13 cellular contexts compared by ENCODE assay signal in genomic region chr7:155166108-155166507, GRCh38.
A peak's percentile ranks its signal among the peaks of the same experiment; 100 is the strongest.
DNase-seq lines count a peak whose midpoint lies in the region; ATAC-seq and TF ChIP-seq lines count a peak whose summit lies in the region.
"Had no signal": no experiment of that assay in that cellular context is flagged by ENCODE, and none has a peak within 500 bp of the region (broad histone marks: within the 10 kb centered on the region; RNA-seq: fewer than 3 reads in every experiment).

No MANE protein-coding gene starts in this region.

- no peaks in the 10 kb centered on the region for H3K36me3 ChIP-seq in PC-9 (ENCODE audit: low read depth)
- H3K36me3 ChIP-seq in stomach smooth muscle (ENCODE audit: control insufficient read depth in 2 of 2, insufficient read depth in 2 of 2, low read length in 2 of 2): no peaks in the 10 kb centered on the region
- H3K36me3 ChIP-seq: cardiac muscle cell had no signal

- POLR2A ChIA-PET in activated CD4-positive, alpha-beta memory T cell treated with anti-CD3 and anti-CD28 coated beads, Interleukin-2, amount 10 ng/mL, durations not matched to agents 7 days and 5 days (lab: Charles Lee): no interaction called here
- POLR2A ChIA-PET in activated CD4-positive, alpha-beta memory T cell treated with anti-CD3 and anti-CD28 coated beads for 36 hours (lab: Charles Lee): no interaction called here
- POLR2A ChIA-PET in PC-9 (lab: Charles Lee; ENCODE audit: unreplicated experiment): no interaction called here

- H3K9me3 ChIP-seq in PC-9 (ENCODE audit: insufficient read depth, low read depth) (no peaks in the 10 kb centered on the region), stomach smooth muscle (ENCODE audit: control insufficient read depth in 2 of 2, low read length in 2 of 2) (no peaks in the 10 kb centered on the region)

- TF ChIP-seq CTCF in PC-9 (conservative IDR thresholded peaks at IDR 0.05) (no peak), natural killer cell (IDR thresholded peaks at IDR 0.05) (no peak)

- H3K9me3 Mint-ChIP-seq in activated CD4-positive, alpha-beta memory T cell treated with anti-CD3 and anti-CD28 coated beads, Interleukin-2, amount 10 ng/mL, durations not matched to agents 7 days and 5 days: no peaks in the 10 kb centered on the region
- H3K9me3 Mint-ChIP-seq in activated CD4-positive, alpha-beta memory T cell treated with anti-CD3 and anti-CD28 coated beads for 36 hours: no peaks in the 10 kb centered on the region
- no peaks in the 10 kb centered on the region for H3K9me3 Mint-ChIP-seq in natural killer cell
- H3K9me3 Mint-ChIP-seq: naive thymus-derived CD4-positive, alpha-beta T cell; stimulated activated naive CD8-positive, alpha-beta T cell treated with anti-CD3 and anti-CD28 coated beads, Interleukin-15, Interleukin-2, amounts not matched to agents 100 ng/mL and 50 ng/mL, for 24 hours had no signal

- peak overlapping the region; percentile 36 to 38 for H3K9ac ChIP-seq in stomach smooth muscle (ENCODE audit: low read length in 2 of 2)

- no peak overlapping the region for H2AFZ ChIP-seq in PC-9

- H3K4me1 ChIP-seq in PC-9 (replicated peaks; ENCODE audit: insufficient read depth) (no peaks in the 10 kb centered on the region), stomach smooth muscle (ENCODE audit: control insufficient read depth, insufficient read depth, low read length) (peaks cover 11% of the 10 kb centered on the region)

- H3K4me3 Mint-ChIP-seq in activated CD4-positive, alpha-beta memory T cell treated with anti-CD3 and anti-CD28 coated beads, Interleukin-2, amount 10 ng/mL, durations not matched to agents 7 days and 5 days: no peak overlapping the region
- no peak overlapping the region for H3K4me3 Mint-ChIP-seq in activated CD4-positive, alpha-beta memory T cell treated with anti-CD3 and anti-CD28 coated beads for 36 hours
- no peak overlapping the region for H3K4me3 Mint-ChIP-seq in natural killer cell
- H3K4me3 Mint-ChIP-seq: naive thymus-derived CD4-positive, alpha-beta T cell; stimulated activated naive CD8-positive, alpha-beta T cell treated with anti-CD3 and anti-CD28 coated beads, Interleukin-15, Interleukin-2, amounts not matched to agents 100 ng/mL and 50 ng/mL, for 24 hours had no signal

- H3K27me3 ChIP-seq in PC-9 (ENCODE audit: insufficient read depth, low read depth) (peaks cover 94% of the 10 kb centered on the region), stomach smooth muscle (ENCODE audit: control insufficient read depth in 1 of 2, insufficient read depth in 2 of 2, low read length in 2 of 2) (peaks cover 4 to 8% of the 10 kb centered on the region in 2 donors)
- H3K27me3 ChIP-seq: cardiac muscle cell had no signal

- no peaks in the 10 kb centered on the region; the same call in 1 of the 2 replicates for H3K9me2 ChIP-seq in PC-9 (ENCODE audit: insufficient read depth)

- DNase-seq in activated CD4-positive, alpha-beta memory T cell treated with anti-CD3 and anti-CD28 coated beads, Interleukin-2, amount 10 ng/mL, durations not matched to agents 7 days and 5 days: peak; percentile 11
- no peak for DNase-seq in activated CD4-positive, alpha-beta memory T cell treated with anti-CD3 and anti-CD28 coated beads for 36 hours
- DNase-seq in PC-9: no peak
- peak; percentile 4 for DNase-seq in fibroblast of peridontal ligament (ENCODE audit: extremely low read depth)
- DNase-seq in retina: no peak
- no peak for DNase-seq in NCI-H774 (lab: John Stamatoyannopoulos, UW)
- DNase-seq in natural killer cell: no peak
- DNase-seq: naive thymus-derived CD4-positive, alpha-beta T cell; NCI-H1436 treated with DMSO at 0.1 percent for 48 hours had no signal

- no peaks in the 10 kb centered on the region for H3K36me3 Mint-ChIP-seq in activated CD4-positive, alpha-beta memory T cell treated with anti-CD3 and anti-CD28 coated beads, Interleukin-2, amount 10 ng/mL, durations not matched to agents 7 days and 5 days (ENCODE audit: low read depth)
- H3K36me3 Mint-ChIP-seq in activated CD4-positive, alpha-beta memory T cell treated with anti-CD3 and anti-CD28 coated beads for 36 hours: no peaks in the 10 kb centered on the region
- no peaks in the 10 kb centered on the region for H3K36me3 Mint-ChIP-seq in natural killer cell
- H3K36me3 Mint-ChIP-seq: naive thymus-derived CD4-positive, alpha-beta T cell had no signal

- H3K27ac Mint-ChIP-seq in activated CD4-positive, alpha-beta memory T cell treated with anti-CD3 and anti-CD28 coated beads, Interleukin-2, amount 10 ng/mL, durations not matched to agents 7 days and 5 days: no peak overlapping the region
- H3K27ac Mint-ChIP-seq in activated CD4-positive, alpha-beta memory T cell treated with anti-CD3 and anti-CD28 coated beads for 36 hours: no peak overlapping the region
- H3K27ac Mint-ChIP-seq in natural killer cell: no peak overlapping the region
- H3K27ac Mint-ChIP-seq: naive thymus-derived CD4-positive, alpha-beta T cell; stimulated activated naive CD8-positive, alpha-beta T cell treated with anti-CD3 and anti-CD28 coated beads, Interleukin-15, Interleukin-2, amounts not matched to agents 100 ng/mL and 50 ng/mL, for 24 hours had no signal

- CTCF ChIA-PET in activated CD4-positive, alpha-beta memory T cell treated with anti-CD3 and anti-CD28 coated beads, Interleukin-2, amount 10 ng/mL, durations not matched to agents 7 days and 5 days (lab: Charles Lee): no interaction called here
- CTCF ChIA-PET in activated CD4-positive, alpha-beta memory T cell treated with anti-CD3 and anti-CD28 coated beads for 36 hours (lab: Charles Lee): interaction anchor here (1.2 kb wide), 1 partner anchor 179 kb away, joined by 4 read pairs; no protein-coding TSS in a partner anchor
- CTCF ChIA-PET in PC-9 (lab: Charles Lee): no interaction called here

- peak overlapping the region; percentile 5; the same call in 1 of the 2 replicates for H3K4me2 ChIP-seq in PC-9

- H3K4me3 ChIP-seq in PC-9 (no peak overlapping the region), stomach smooth muscle (ENCODE audit: low read length in 2 of 2) (no peak overlapping the region)
- H3K4me3 ChIP-seq: cardiac muscle cell, SK-N-MC had no signal

- no peaks in the 10 kb centered on the region for H3K79me2 ChIP-seq in PC-9 (ENCODE audit: low read depth)

- ATAC-seq in natural killer cell: no peak
- ATAC-seq: naive thymus-derived CD4-positive, alpha-beta T cell had no signal

- no peaks in the 10 kb centered on the region for H4K20me1 ChIP-seq in PC-9 (ENCODE audit: insufficient read depth)

- H3K27ac ChIP-seq in PC-9 (no peak overlapping the region), stomach smooth muscle (ENCODE audit: low read length) (peak overlapping the region; percentile 46)
- H3K27ac ChIP-seq: cardiac muscle cell, SK-N-MC had no signal

- intact Hi-C loops in activated CD4-positive, alpha-beta memory T cell treated with anti-CD3 and anti-CD28 coated beads for 36 hours (cut with micrococcal nuclease): no loop called here
- intact Hi-C loops in PC-9 (cut with micrococcal nuclease; ENCODE audit: unreplicated experiment) (no loop called here), natural killer cell (cut with micrococcal nuclease) (no loop called here)

- peaks cover 9% of the 10 kb centered on the region for H3K4me1 Mint-ChIP-seq in activated CD4-positive, alpha-beta memory T cell treated with anti-CD3 and anti-CD28 coated beads, Interleukin-2, amount 10 ng/mL, durations not matched to agents 7 days and 5 days
- H3K4me1 Mint-ChIP-seq in activated CD4-positive, alpha-beta memory T cell treated with anti-CD3 and anti-CD28 coated beads for 36 hours (ENCODE audit: low read depth): no peaks in the 10 kb centered on the region
- H3K4me1 Mint-ChIP-seq in natural killer cell: no peaks in the 10 kb centered on the region
- H3K4me1 Mint-ChIP-seq: naive thymus-derived CD4-positive, alpha-beta T cell had no signal

- H3K27me3 Mint-ChIP-seq in activated CD4-positive, alpha-beta memory T cell treated with anti-CD3 and anti-CD28 coated beads, Interleukin-2, amount 10 ng/mL, durations not matched to agents 7 days and 5 days: peaks cover 21% of the 10 kb centered on the region
- H3K27me3 Mint-ChIP-seq in activated CD4-positive, alpha-beta memory T cell treated with anti-CD3 and anti-CD28 coated beads for 36 hours: peaks cover 17% of the 10 kb centered on the region
- H3K27me3 Mint-ChIP-seq in natural killer cell (ENCODE audit: low read depth in 2 of 2): peaks cover 7 to 18% of the 10 kb centered on the region in 2 donors

- no peaks in the 10 kb centered on the region for H3F3A ChIP-seq in PC-9 (ENCODE audit: insufficient read depth, low read depth)

- BruUV-seq in PC-9 (replicated peaks; lab: Mats Ljungman, UMichigan): no TSS peak

Comparison
In these comparisons a context has a peak if more than half of its experiments do, and no peak if none do; other contexts are left out.
1. DNase-seq: peak in activated CD4-positive, alpha-beta memory T cell treated with anti-CD3 and anti-CD28 coated beads, Interleukin-2, amount 10 ng/mL, durations not matched to agents 7 days and 5 days (single experiment) and fibroblast of peridontal ligament (single experiment); none in activated CD4-positive, alpha-beta memory T cell treated with anti-CD3 and anti-CD28 coated beads for 36 hours (single experiment), PC-9 (0 of 2), retina (single experiment), NCI-H774 (single experiment) and natural killer cell (single experiment).